Comparison of ENCODE assay signal across 24 cellular contexts in the genomic region with DNA sequence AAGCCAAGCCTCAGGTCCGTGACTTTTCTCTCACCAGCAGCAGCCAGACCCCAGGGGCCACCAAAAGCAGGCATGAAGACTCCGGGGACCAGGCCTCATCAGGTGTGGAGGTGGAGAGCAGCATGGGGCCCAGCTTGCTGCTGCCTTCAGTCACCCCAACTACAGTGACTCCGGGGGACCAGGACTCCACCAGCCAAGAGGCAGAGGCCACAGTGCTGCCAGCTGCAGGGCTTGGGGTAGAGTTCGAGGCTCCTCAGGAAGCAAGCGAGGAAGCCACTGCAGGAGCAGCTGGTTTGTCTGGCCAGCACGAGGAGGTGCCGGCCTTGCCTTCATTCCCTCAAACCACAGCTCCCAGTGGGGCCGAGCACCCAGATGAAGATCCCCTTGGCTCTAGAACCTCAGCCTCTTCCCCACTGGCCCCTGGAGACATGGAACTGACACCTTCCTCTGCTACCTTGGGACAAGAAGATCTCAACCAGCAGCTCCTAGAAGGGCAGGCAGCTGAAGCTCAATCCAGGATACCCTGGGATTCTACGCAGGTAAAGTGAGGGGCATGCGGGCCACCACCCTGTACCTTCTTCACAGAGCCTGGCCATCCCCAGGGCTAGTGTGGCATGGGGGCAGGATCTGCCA. TPM values are rescaled to one million over a fixed set of nuclear protein-coding genes. Genes with fewer than 3 reads are reported as not detected.
DNase-seq lines count a peak whose midpoint lies in the region; ATAC-seq, FAIRE-seq and TF ChIP-seq lines count a peak whose summit lies in the region.
"Had no signal": no experiment of that assay in that cellular context is flagged by ENCODE, and none has a peak within 500 bp of the region (broad histone marks: within the 10 kb centered on the region; RNA-seq: fewer than 3 reads in every experiment).

No MANE protein-coding gene starts in this region.

- no peak for ATAC-seq in HepG2
- no peak for ATAC-seq in right lobe of liver
- no peak for ATAC-seq in activated T-helper 17 cell treated with anti-CD3 and anti-CD28 coated beads, Interleukin-2, amount 50 U/mL, for 72 hours (replicated peaks)
- ATAC-seq in GM19328 (IDR thresholded peaks at IDR 0.05; ENCODE audit: unreplicated experiment), result no peak
- ATAC-seq: GM12878, GM23338 had no signal

- no peak overlapping the region for H3K9ac ChIP-seq in HepG2 (ENCODE audit: insufficient read depth, low read depth, low read length)

- BruUV-seq in HepG2 (replicated peaks; lab: Mats Ljungman, UMichigan), result TSS peak; percentile 67

- H3K9me3 ChIP-seq in HepG2 (ENCODE audit: low read length), result no peaks in the 10 kb centered on the region
- no peaks in the 10 kb centered on the region for H3K9me3 ChIP-seq in right lobe of liver

- no peaks in the 10 kb centered on the region for H3K9me3 Mint-ChIP-seq in activated T-helper 17 cell treated with anti-CD3 and anti-CD28 coated beads, Interleukin-2, amount 50 U/mL, for 72 hours
- H3K9me3 Mint-ChIP-seq: CD14-positive monocyte, GM23338 had no signal

- no peak overlapping the region for H3K27ac ChIP-seq in HepG2 (ENCODE audit: extremely low read length, insufficient read depth, low read length)
- no peak overlapping the region for H3K27ac ChIP-seq in right lobe of liver
- H3K27ac ChIP-seq: HL-60 had no signal

- no peaks in the 10 kb centered on the region for H4K20me1 ChIP-seq in HepG2 (ENCODE audit: insufficient read depth, low read length)

- no peak overlapping the region for H3K4me3 Mint-ChIP-seq in activated T-helper 17 cell treated with anti-CD3 and anti-CD28 coated beads, Interleukin-2, amount 50 U/mL, for 72 hours
- H3K4me3 Mint-ChIP-seq: B cell; CD14-positive monocyte; CD4-positive, alpha-beta memory T cell; GM23338 had no signal

- intact Hi-C loops in HepG2 (cut with micrococcal nuclease; ENCODE audit: unreplicated experiment) (no loop called here), right lobe of liver (cut with DNase I) (no loop called here)

- no peak for FAIRE-seq in HepG2 (lab: Jason Lieb, UNC)
- FAIRE-seq: GM12878, H54 had no signal

- H3K27me3 Mint-ChIP-seq in activated T-helper 17 cell treated with anti-CD3 and anti-CD28 coated beads, Interleukin-2, amount 50 U/mL, for 72 hours, result no peaks in the 10 kb centered on the region
- H3K27me3 Mint-ChIP-seq: B cell; CD4-positive, alpha-beta memory T cell had no signal

- CTCF ChIA-PET in HepG2 (lab: Yijun Ruan, JAX; ENCODE audit: low intra/inter-chr PET ratio, low total read pairs), result no interaction called here

- in situ Hi-C loops in HepG2 (cut with HindIII; ENCODE audit: extremely low pct_ligation_motif_present, low pct_unique_long_range_greater_than_20kb), result no loop called here

- H2AFZ ChIP-seq in HepG2 (ENCODE audit: low read length), result no peak overlapping the region
- H2AFZ ChIP-seq: GM23338 had no signal

- TF ChIP-seq CTCF in HepG2 (CRISPR knock-in tag; IDR thresholded peaks at IDR 0.05), result no peak
- no peak for TF ChIP-seq CTCF in right lobe of liver (IDR thresholded peaks at IDR 0.05)

- no peak for TF ChIP-seq RAD21 in HepG2 (CRISPR knock-in tag; IDR thresholded peaks at IDR 0.05)

- TF ChIP-seq EP300 in HepG2 (IDR thresholded peaks at IDR 0.05; ENCODE audit: low read depth in 2 of 2, low read length in 2 of 2) (no peak), HepG2 (CRISPR knock-in tag; IDR thresholded peaks at IDR 0.05; ENCODE audit: borderline replicate concordance) (no peak)

- H3K27me3 ChIP-seq in HepG2 (ENCODE audit: control insufficient read depth in 1 of 2, insufficient read depth in 2 of 2, low read length in 2 of 2), result no peaks in the 10 kb centered on the region
- no peaks in the 10 kb centered on the region for H3K27me3 ChIP-seq in right lobe of liver

- H3K4me3 ChIP-seq in HepG2 (replicated peaks in 1 of 3; ENCODE audit: insufficient read depth in 1 of 3, low read depth in 2 of 3, low read length in 3 of 3) (no peak overlapping the region), right lobe of liver (no peak overlapping the region)
- H3K4me3 ChIP-seq: GM12878, GM23338 had no signal

- no peaks in the 10 kb centered on the region for H3K4me1 Mint-ChIP-seq in activated T-helper 17 cell treated with anti-CD3 and anti-CD28 coated beads, Interleukin-2, amount 50 U/mL, for 72 hours
- H3K4me1 Mint-ChIP-seq: B cell; CD4-positive, alpha-beta memory T cell; GM23338 had no signal

- peaks cover 4 to 9% of the 10 kb centered on the region in 2 experiments; a peak in 3 of 5 replicates for H3K36me3 ChIP-seq in HepG2 (replicated peaks in 1 of 2; ENCODE audit: control insufficient read depth in 1 of 2, insufficient read depth in 2 of 2, low read length in 2 of 2)
- H3K36me3 ChIP-seq in right lobe of liver, result no peaks in the 10 kb centered on the region

- H3K79me2 ChIP-seq in HepG2 (ENCODE audit: insufficient read depth, low read length), result no peaks in the 10 kb centered on the region

- TF ChIP-seq POLR2A in HepG2 (IDR thresholded peaks at IDR 0.05; ENCODE audit: insufficient read depth in 1 of 2, low read depth in 2 of 2, low read length in 2 of 2) (no peak), right lobe of liver (IDR thresholded peaks at IDR 0.05) (no peak)

- H3K4me1 ChIP-seq in HepG2 (ENCODE audit: insufficient read depth, low read length) (no peaks in the 10 kb centered on the region; the same call in 1 of the 2 replicates), right lobe of liver (no peaks in the 10 kb centered on the region)

- no peak for DNase-seq in HepG2 (ENCODE audit: low spot score)
- no peak for DNase-seq in right lobe of liver
- peak; percentile 51 for DNase-seq in mesenteric fat pad (ENCODE audit: low spot score)
- DNase-seq in globus pallidus (ENCODE audit: low spot score), result no peak
- no peak for DNase-seq in germinal center (ENCODE audit: low spot score)
- DNase-seq in activated T-cell treated with anti-CD3 and anti-CD28 coated beads, Interleukin-2, amount 50 U/mL, for 48 hours, result no peak
- DNase-seq: 8988T; Calu3; CD4-positive, alpha-beta memory T cell; DMS 273 treated with DMSO at 0.1 percent for 48 hours; DMS53; DND-41; EL; HCEC 1CT; IMR-90; KBM-7 had no signal

- no peak overlapping the region for H3K4me2 ChIP-seq in HepG2 (ENCODE audit: low read depth, low read length)
- H3K4me2 ChIP-seq: GM23338 had no signal

- 89% methylated on average over 8 of the region's 10 CpGs for WGBS in HepG2 (ENCODE audit: low lambda C conversion rate)
- WGBS in right lobe of liver (ENCODE audit: insufficient coverage, low coverage, low lambda C conversion rate, missing lambda C conversion rate), result 86% methylated on average over 2 of the region's 10 CpGs

- H3K27ac Mint-ChIP-seq in activated T-helper 17 cell treated with anti-CD3 and anti-CD28 coated beads, Interleukin-2, amount 50 U/mL, for 72 hours, result peak overlapping the region; percentile 31
- H3K27ac Mint-ChIP-seq: B cell; CD14-positive monocyte; CD4-positive, alpha-beta memory T cell; GM23338 had no signal

- no peaks in the 10 kb centered on the region for H3K36me3 Mint-ChIP-seq in activated T-helper 17 cell treated with anti-CD3 and anti-CD28 coated beads, Interleukin-2, amount 50 U/mL, for 72 hours (ENCODE audit: low read depth)
- H3K36me3 Mint-ChIP-seq: CD14-positive monocyte had no signal

- POLR2A ChIA-PET in HepG2 (lab: Yijun Ruan, JAX), result no interaction called here

RNA-seq across cellular contexts. Expression of a gene that starts 12.0 kb away (rescaled TPM):
- total RNA-seq in HepG2 (2016; rRNA removed; fragmentation: Illumina TruSeq; extraction: Trizol), result 0.24 and 0.42 TPM in 2 replicates
- total RNA-seq in HepG2 (2016; cell fraction: cytosol; rRNA removed; fragmentation: Illumina TruSeq; extraction: Trizol; ENCODE audit: low read depth), result 0.09 and 0.30 TPM in 2 replicates
- 0.13 and 0.30 TPM in 2 replicates for total RNA-seq in HepG2 (2016; cell fraction: insoluble cytoplasmic fraction; rRNA removed; fragmentation: Illumina TruSeq; extraction: Trizol)
- 0.56 and 0.72 TPM in 2 replicates for total RNA-seq in HepG2 (2016; cell fraction: membrane; rRNA removed; fragmentation: Illumina TruSeq; extraction: Trizol)
- 1.0 and 2.3 TPM in 2 replicates for total RNA-seq in HepG2 (2016; cell fraction: nucleus; rRNA removed; fragmentation: Illumina TruSeq; extraction: Trizol)
- polyA plus RNA-seq in HepG2 (2011; rRNA removed), result 14.5 and 17.9 TPM in 2 replicates
- polyA plus RNA-seq in HepG2 (2011; cell fraction: cytosol; rRNA removed), result 12.3 and 15.2 TPM in 2 replicates
- 97.1 and 99.3 TPM in 2 replicates for polyA plus RNA-seq in HepG2 (2011; cell fraction: nucleus; rRNA removed)
- polyA plus RNA-seq in HepG2 (2012), result 7.0 and 10.3 TPM in 2 replicates
- polyA plus RNA-seq in HepG2 (2016; cell fraction: cytosol; fragmentation: Illumina TruSeq; extraction: Trizol; ENCODE audit: low read depth), result 0.44 and 0.71 TPM in 2 replicates
- 0.98 and 1.0 TPM in 2 replicates for polyA plus RNA-seq in HepG2 (2016; cell fraction: insoluble cytoplasmic fraction; fragmentation: Illumina TruSeq; extraction: Trizol; ENCODE audit: low read depth)
- 0.39 and 0.88 TPM in 2 replicates for polyA plus RNA-seq in HepG2 (2016; cell fraction: membrane; fragmentation: Illumina TruSeq; extraction: Trizol; ENCODE audit: low read depth)
- 2.9 and 3.4 TPM in 2 replicates for polyA plus RNA-seq in HepG2 (2016; cell fraction: nucleus; fragmentation: Illumina TruSeq; extraction: Trizol; ENCODE audit: insufficient read depth, low read depth)
- 33.1 and 57.2 TPM in 2 replicates for polyA minus RNA-seq in HepG2 (2011; rRNA and poly(A)+ RNA removed; ENCODE audit: low replicate concordance)
- polyA minus RNA-seq in HepG2 (2011; cell fraction: cytosol; rRNA and poly(A)+ RNA removed), result 6.9 and 10.2 TPM in 2 replicates
- polyA minus RNA-seq in HepG2 (2011; cell fraction: nucleus; rRNA and poly(A)+ RNA removed), result 15.7 and 18.6 TPM in 2 replicates
- 10 to 100 TPM in 5 of 6 experiments, 1 to 10 TPM in 1; 9.4 to 20.3 (median 12.2) TPM for total RNA-seq in right lobe of liver
- 10 to 100 TPM; 16.1 to 23.6 TPM for total RNA-seq in activated T-helper 17 cell treated with anti-CD3 and anti-CD28 coated beads, Interleukin-2, amount 50 U/mL, for 72 hours
- 34.8 TPM for total RNA-seq in mesenteric fat pad

RNA-seq across cellular contexts. Expression of a gene that starts 31.8 kb away (rescaled TPM):
- total RNA-seq in HepG2 (2016; rRNA removed; fragmentation: Illumina TruSeq; extraction: Trizol) (13.5 and 25.1 TPM in 2 replicates), right lobe of liver (1 to 10 TPM in 1 of 6 experiments, under 1 TPM in 5; 0.19 to 1.6 (median 0.63) TPM), mesenteric fat pad (2.5 TPM)
- 11.1 and 12.1 TPM in 2 replicates for total RNA-seq in HepG2 (2016; cell fraction: cytosol; rRNA removed; fragmentation: Illumina TruSeq; extraction: Trizol; ENCODE audit: low read depth)
- total RNA-seq in HepG2 (2016; cell fraction: insoluble cytoplasmic fraction; rRNA removed; fragmentation: Illumina TruSeq; extraction: Trizol), result 12.9 and 25.2 TPM in 2 replicates
- 17.4 and 19.2 TPM in 2 replicates for total RNA-seq in HepG2 (2016; cell fraction: membrane; rRNA removed; fragmentation: Illumina TruSeq; extraction: Trizol)
- 22.7 and 24.9 TPM in 2 replicates for total RNA-seq in HepG2 (2016; cell fraction: nucleus; rRNA removed; fragmentation: Illumina TruSeq; extraction: Trizol)
- 20.4 and 31.7 TPM in 2 replicates for polyA plus RNA-seq in HepG2 (2011; rRNA removed)
- 24.7 and 33.2 TPM in 2 replicates for polyA plus RNA-seq in HepG2 (2011; cell fraction: cytosol; rRNA removed)
- 25.3 and 29.3 TPM in 2 replicates for polyA plus RNA-seq in HepG2 (2011; cell fraction: nucleus; rRNA removed)
- 12.3 and 15.4 TPM in 2 replicates for polyA plus RNA-seq in HepG2 (2012)
- 13.5 and 14.7 TPM in 2 replicates for polyA plus RNA-seq in HepG2 (2016; cell fraction: cytosol; fragmentation: Illumina TruSeq; extraction: Trizol; ENCODE audit: low read depth)
- 12.3 and 15.0 TPM in 2 replicates for polyA plus RNA-seq in HepG2 (2016; cell fraction: insoluble cytoplasmic fraction; fragmentation: Illumina TruSeq; extraction: Trizol; ENCODE audit: low read depth)
- polyA plus RNA-seq in HepG2 (2016; cell fraction: membrane; fragmentation: Illumina TruSeq; extraction: Trizol; ENCODE audit: low read depth), result 18.5 and 19.8 TPM in 2 replicates
- polyA plus RNA-seq in HepG2 (2016; cell fraction: nucleus; fragmentation: Illumina TruSeq; extraction: Trizol; ENCODE audit: insufficient read depth, low read depth), result 39.4 and 41.1 TPM in 2 replicates
- 19.7 and 24.8 TPM in 2 replicates for polyA minus RNA-seq in HepG2 (2011; rRNA and poly(A)+ RNA removed; ENCODE audit: low replicate concordance)
- 10.5 and 11.6 TPM in 2 replicates for polyA minus RNA-seq in HepG2 (2011; cell fraction: cytosol; rRNA and poly(A)+ RNA removed)
- 5.3 and 7.3 TPM in 2 replicates for polyA minus RNA-seq in HepG2 (2011; cell fraction: nucleus; rRNA and poly(A)+ RNA removed)
- total RNA-seq in activated T-helper 17 cell treated with anti-CD3 and anti-CD28 coated beads, Interleukin-2, amount 50 U/mL, for 72 hours, result 1 to 10 TPM in 1 of 2 donors, under 1 TPM in 1; 0.69 to 1.4 TPM
